Comparison of ENCODE assay signal across 1 cellular context in the genomic region with DNA sequence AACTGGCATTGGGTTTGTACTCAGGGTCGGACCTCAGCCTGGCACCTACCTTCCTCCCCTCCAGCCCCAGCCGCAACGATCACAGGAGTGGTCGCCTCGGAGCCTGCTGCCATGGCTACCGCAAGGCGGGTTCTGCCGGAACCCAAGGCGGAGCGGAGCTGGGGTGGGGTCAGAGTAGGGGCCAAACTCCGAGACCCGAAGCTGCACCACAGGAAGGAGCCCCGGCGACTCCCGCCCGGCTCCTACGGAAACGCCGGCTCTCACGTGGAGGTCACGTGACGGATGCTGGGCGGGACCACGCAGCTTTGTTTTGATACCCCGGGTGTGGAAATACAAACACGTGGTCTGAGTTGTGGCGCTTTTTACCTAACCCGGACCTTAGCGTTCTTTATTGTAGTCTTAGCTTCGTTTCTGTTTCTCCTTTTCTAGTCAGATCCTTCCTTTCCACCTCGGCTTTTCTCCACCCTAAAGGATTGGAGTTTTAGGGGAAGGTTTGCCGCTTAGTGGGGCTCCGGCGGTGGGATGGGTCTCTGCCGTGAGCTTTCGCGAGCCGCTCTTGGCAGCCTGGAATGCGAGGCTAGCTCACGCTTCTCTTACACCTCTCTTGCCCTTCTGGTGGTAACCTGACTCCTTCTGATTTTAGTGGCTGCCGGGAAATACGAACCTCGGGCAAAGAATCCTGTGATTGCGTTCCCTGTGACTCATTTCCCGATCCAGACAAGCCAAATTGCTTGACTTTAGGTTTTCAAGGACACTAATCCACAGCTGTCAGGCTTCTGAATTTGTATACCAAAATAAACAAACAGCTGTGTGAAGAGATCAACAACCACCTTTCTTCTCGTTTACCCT.
TF ChIP-seq lines count a peak whose summit lies in the region.

TSS of gene HSPBAP1 (minus strand) at position 264 of the 849 bp plus-strand sequence. CDS start at position 113, 151 bp downstream.

TF ChIP-seq in HepG2, 621 proteins besides CTCF, POLR2A, EP300 and RAD21 (continued from another document):
- TF ChIP-seq, protein P1, sequence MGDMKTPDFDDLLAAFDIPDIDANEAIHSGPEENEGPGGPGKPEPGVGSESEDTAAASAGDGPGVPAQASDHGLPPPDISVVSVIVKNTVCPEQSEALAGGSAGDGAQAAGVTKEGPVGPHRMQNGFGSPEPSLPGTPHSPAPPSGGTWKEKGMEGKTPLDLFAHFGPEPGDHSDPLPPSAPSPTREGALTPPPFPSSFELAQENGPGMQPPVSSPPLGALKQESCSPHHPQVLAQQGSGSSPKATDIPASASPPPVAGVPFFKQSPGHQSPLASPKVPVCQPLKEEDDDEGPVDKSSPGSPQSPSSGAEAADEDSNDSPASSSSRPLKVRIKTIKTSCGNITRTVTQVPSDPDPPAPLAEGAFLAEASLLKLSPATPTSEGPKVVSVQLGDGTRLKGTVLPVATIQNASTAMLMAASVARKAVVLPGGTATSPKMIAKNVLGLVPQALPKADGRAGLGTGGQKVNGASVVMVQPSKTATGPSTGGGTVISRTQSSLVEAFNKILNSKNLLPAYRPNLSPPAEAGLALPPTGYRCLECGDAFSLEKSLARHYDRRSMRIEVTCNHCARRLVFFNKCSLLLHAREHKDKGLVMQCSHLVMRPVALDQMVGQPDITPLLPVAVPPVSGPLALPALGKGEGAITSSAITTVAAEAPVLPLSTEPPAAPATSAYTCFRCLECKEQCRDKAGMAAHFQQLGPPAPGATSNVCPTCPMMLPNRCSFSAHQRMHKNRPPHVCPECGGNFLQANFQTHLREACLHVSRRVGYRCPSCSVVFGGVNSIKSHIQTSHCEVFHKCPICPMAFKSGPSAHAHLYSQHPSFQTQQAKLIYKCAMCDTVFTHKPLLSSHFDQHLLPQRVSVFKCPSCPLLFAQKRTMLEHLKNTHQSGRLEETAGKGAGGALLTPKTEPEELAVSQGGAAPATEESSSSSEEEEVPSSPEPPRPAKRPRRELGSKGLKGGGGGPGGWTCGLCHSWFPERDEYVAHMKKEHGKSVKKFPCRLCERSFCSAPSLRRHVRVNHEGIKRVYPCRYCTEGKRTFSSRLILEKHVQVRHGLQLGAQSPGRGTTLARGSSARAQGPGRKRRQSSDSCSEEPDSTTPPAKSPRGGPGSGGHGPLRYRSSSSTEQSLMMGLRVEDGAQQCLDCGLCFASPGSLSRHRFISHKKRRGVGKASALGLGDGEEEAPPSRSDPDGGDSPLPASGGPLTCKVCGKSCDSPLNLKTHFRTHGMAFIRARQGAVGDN (CRISPR knock-in tag; IDR thresholded peaks at IDR 0.05), result peak; percentile 98
- TF ChIP-seq, protein P2, sequence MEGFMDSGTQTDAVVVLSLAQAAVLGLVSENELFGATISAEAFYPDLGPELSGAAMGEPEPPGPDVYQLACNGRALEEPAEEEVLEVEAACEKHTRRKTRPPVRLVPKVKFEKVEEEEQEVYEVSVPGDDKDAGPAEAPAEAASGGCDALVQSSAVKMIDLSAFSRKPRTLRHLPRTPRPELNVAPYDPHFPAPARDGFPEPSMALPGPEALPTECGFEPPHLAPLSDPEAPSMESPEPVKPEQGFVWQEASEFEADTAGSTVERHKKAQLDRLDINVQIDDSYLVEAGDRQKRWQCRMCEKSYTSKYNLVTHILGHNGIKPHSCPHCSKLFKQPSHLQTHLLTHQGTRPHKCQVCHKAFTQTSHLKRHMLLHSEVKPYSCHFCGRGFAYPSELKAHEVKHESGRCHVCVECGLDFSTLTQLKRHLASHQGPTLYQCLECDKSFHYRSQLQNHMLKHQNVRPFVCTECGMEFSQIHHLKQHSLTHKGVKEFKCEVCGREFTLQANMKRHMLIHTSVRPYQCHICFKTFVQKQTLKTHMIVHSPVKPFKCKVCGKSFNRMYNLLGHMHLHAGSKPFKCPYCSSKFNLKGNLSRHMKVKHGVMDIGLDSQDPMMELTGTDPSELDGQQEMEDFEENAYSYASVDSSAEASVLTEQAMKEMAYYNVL (CRISPR knock-in tag; IDR thresholded peaks at IDR 0.05; ENCODE audit: borderline replicate concordance), result no peak
- TF ChIP-seq, protein P3, sequence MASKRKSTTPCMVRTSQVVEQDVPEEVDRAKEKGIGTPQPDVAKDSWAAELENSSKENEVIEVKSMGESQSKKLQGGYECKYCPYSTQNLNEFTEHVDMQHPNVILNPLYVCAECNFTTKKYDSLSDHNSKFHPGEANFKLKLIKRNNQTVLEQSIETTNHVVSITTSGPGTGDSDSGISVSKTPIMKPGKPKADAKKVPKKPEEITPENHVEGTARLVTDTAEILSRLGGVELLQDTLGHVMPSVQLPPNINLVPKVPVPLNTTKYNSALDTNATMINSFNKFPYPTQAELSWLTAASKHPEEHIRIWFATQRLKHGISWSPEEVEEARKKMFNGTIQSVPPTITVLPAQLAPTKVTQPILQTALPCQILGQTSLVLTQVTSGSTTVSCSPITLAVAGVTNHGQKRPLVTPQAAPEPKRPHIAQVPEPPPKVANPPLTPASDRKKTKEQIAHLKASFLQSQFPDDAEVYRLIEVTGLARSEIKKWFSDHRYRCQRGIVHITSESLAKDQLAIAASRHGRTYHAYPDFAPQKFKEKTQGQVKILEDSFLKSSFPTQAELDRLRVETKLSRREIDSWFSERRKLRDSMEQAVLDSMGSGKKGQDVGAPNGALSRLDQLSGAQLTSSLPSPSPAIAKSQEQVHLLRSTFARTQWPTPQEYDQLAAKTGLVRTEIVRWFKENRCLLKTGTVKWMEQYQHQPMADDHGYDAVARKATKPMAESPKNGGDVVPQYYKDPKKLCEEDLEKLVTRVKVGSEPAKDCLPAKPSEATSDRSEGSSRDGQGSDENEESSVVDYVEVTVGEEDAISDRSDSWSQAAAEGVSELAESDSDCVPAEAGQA (IDR thresholded peaks at IDR 0.05; ENCODE audit: low read depth), result no peak
- TF ChIP-seq, protein P3 (CRISPR knock-in tag; IDR thresholded peaks at IDR 0.05; ENCODE audit: borderline replicate concordance), result peak; percentile 35; the same call in 1 of the 2 replicates
- TF ChIP-seq RARA (CRISPR knock-in tag; IDR thresholded peaks at IDR 0.05) (0 out of 2 replicates have a peak, but pooled peaks have one; percentile 26), ZNF382 (CRISPR knock-in tag; IDR thresholded peaks at IDR 0.05; ENCODE audit: borderline replicate concordance) (no peak), AFF4 (CRISPR knock-in tag; IDR thresholded peaks at IDR 0.05) (no peak), ZNF121 (CRISPR knock-in tag; IDR thresholded peaks at IDR 0.05) (peak; percentile 65; the same call in 1 of the 2 replicates), ZNF788 (CRISPR knock-in tag; IDR thresholded peaks at IDR 0.05; ENCODE audit: borderline replicate concordance) (peak; percentile 82; the same call in 1 of the 2 replicates), YEATS4 (CRISPR knock-in tag; IDR thresholded peaks at IDR 0.05; ENCODE audit: borderline replicate concordance) (peak; percentile 78), TAF15 (IDR thresholded peaks at IDR 0.05; ENCODE audit: low read depth, low read length, poor library complexity, severe bottlenecking) (peak; percentile 82), ARNTL (CRISPR knock-in tag; IDR thresholded peaks at IDR 0.05) (peak; percentile 98), POGZ (CRISPR knock-in tag; IDR thresholded peaks at IDR 0.05) (peak; percentile 51; the same call in 1 of the 2 replicates)
- TF ChIP-seq, protein P4, sequence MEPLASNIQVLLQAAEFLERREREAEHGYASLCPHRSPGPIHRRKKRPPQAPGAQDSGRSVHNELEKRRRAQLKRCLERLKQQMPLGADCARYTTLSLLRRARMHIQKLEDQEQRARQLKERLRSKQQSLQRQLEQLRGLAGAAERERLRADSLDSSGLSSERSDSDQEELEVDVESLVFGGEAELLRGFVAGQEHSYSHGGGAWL (CRISPR knock-in tag; IDR thresholded peaks at IDR 0.05), result peak; percentile 92; the same call in 1 of the 2 replicates
- TF ChIP-seq, protein P5, sequence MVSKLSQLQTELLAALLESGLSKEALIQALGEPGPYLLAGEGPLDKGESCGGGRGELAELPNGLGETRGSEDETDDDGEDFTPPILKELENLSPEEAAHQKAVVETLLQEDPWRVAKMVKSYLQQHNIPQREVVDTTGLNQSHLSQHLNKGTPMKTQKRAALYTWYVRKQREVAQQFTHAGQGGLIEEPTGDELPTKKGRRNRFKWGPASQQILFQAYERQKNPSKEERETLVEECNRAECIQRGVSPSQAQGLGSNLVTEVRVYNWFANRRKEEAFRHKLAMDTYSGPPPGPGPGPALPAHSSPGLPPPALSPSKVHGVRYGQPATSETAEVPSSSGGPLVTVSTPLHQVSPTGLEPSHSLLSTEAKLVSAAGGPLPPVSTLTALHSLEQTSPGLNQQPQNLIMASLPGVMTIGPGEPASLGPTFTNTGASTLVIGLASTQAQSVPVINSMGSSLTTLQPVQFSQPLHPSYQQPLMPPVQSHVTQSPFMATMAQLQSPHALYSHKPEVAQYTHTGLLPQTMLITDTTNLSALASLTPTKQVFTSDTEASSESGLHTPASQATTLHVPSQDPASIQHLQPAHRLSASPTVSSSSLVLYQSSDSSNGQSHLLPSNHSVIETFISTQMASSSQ (IDR thresholded peaks at IDR 0.05; ENCODE audit: low read depth), result no peak
- TF ChIP-seq, protein P5 (CRISPR knock-in tag; IDR thresholded peaks at IDR 0.05; ENCODE audit: borderline replicate concordance), result no peak; the same call in 1 of the 2 replicates
